ENCODE assay signal across 27 cellular contexts in the genomic region with DNA sequence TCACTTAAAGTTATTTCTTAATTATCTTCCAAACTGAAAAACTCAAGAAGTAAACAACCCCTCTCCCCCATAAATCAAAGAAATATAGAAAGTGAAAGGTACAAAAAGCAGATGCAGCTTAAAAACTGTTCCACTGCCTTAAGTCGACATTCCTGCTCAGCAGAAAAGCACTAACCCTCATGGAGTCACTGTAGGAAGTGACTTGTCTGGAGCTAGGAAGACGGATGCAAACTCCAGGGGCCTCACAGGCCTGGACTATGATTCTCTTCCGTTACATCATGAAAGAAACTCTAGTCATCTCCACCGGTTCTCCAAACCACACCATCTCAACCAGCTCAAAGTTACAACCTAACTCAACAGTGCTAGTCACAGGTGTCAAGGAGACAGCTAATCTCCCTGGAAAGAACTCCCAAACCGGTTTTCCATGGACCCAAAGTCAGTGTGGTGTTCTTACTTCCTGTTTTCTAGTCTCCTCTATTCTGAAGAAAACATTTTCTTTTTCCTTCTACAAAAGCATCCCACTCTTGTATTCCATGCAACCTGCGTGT.
"Had no signal": no experiment of that assay in that cellular context is flagged by ENCODE, and none has a peak within 500 bp of the region (broad histone marks: within the 10 kb centered on the region; RNA-seq: fewer than 3 reads in every experiment).

No MANE protein-coding gene starts in this region.

- H3K27ac Mint-ChIP-seq: activated naive CD8-positive, alpha-beta T cell treated with anti-CD3 and anti-CD28 coated beads for 36 hours; activated T-helper 2 cell treated with anti-CD3 and anti-CD28 coated beads, Interferon-gamma antibody, Interleukin-2, Interleukin-4, amounts not matched to agents 10 μg/mL and 5 μg/mL and 100 μg/mL, durations not matched to agents 14 hours and 24 hours and 36 hours; natural killer cell treated with Interleukin-12 subunit alpha and Interleukin-12 subunit beta and Interleukin-15 and Interleukin-18, amount 100 ng/mL, for 72 hours; stimulated activated memory B cell treated with anti-CD40 and anti-IgM and Interleukin-4, amounts not matched to agents 10 μg/mL and 1 μg/mL and 100 μg/mL, for 72 hours; T-helper 1 cell treated with Interleukin-12 subunit alpha and Interleukin-12 subunit beta and Interleukin-4 antibody, amounts not matched to agents 30 μg/mL and 1 μg/mL, for 36 hours had no signal

- H3K9me3 Mint-ChIP-seq: activated naive CD8-positive, alpha-beta T cell treated with anti-CD3 and anti-CD28 coated beads for 36 hours; activated T-cell treated with anti-CD3 and anti-CD28 coated beads, Interleukin-2, amount 50 U/mL, for 4 hours; activated T-helper 2 cell treated with anti-CD3 and anti-CD28 coated beads, Interferon-gamma antibody, Interleukin-2, Interleukin-4, amounts not matched to agents 10 μg/mL and 5 μg/mL and 100 μg/mL, durations not matched to agents 14 hours and 24 hours and 36 hours; natural killer cell treated with Interleukin-12 subunit alpha and Interleukin-12 subunit beta and Interleukin-15 and Interleukin-18, amount 100 ng/mL, for 72 hours; stimulated activated memory B cell treated with anti-CD40 and anti-IgM and Interleukin-4, amounts not matched to agents 10 μg/mL and 1 μg/mL and 100 μg/mL, for 72 hours; T-helper 1 cell treated with Interleukin-12 subunit alpha and Interleukin-12 subunit beta and Interleukin-4 antibody, amounts not matched to agents 30 μg/mL and 1 μg/mL, for 36 hours had no signal

- H3K4me3 ChIP-seq: lung, right lobe of liver, skin epidermis, stomach, suprapubic skin, tibial nerve had no signal

- H3K27ac ChIP-seq: epithelial cell of prostate, right lobe of liver, skin epidermis, stomach, suprapubic skin, tibial nerve had no signal

- ATAC-seq: activated T-cell treated with anti-CD3 and anti-CD28 coated beads, Interleukin-2, amount 50 U/mL, for 4 hours; left lobe of liver; natural killer cell treated with Interleukin-12 subunit alpha and Interleukin-12 subunit beta and Interleukin-15 and Interleukin-18, amount 100 ng/mL, for 72 hours; stimulated activated memory B cell treated with anti-CD40 and anti-IgM and Interleukin-4, amounts not matched to agents 10 μg/mL and 1 μg/mL and 100 μg/mL, for 72 hours had no signal

- H3K4me1 ChIP-seq: right lobe of liver, stomach, suprapubic skin, tibial nerve had no signal

- H3K4me1 Mint-ChIP-seq: activated naive CD8-positive, alpha-beta T cell treated with anti-CD3 and anti-CD28 coated beads for 36 hours; stimulated activated memory B cell treated with anti-CD40 and anti-IgM and Interleukin-4, amounts not matched to agents 10 μg/mL and 1 μg/mL and 100 μg/mL, for 72 hours had no signal

- H3K36me3 Mint-ChIP-seq: activated naive CD8-positive, alpha-beta T cell treated with anti-CD3 and anti-CD28 coated beads for 36 hours; natural killer cell treated with Interleukin-12 subunit alpha and Interleukin-12 subunit beta and Interleukin-15 and Interleukin-18, amount 100 ng/mL, for 72 hours; stimulated activated memory B cell treated with anti-CD40 and anti-IgM and Interleukin-4, amounts not matched to agents 10 μg/mL and 1 μg/mL and 100 μg/mL, for 72 hours had no signal

- H3K27me3 ChIP-seq: right lobe of liver, stomach, suprapubic skin, tibial nerve had no signal

- DNase-seq: activated CD4-positive, alpha-beta T cell treated with anti-CD3 and anti-CD28 coated beads for 4 hours; activated CD4-positive, alpha-beta T cell treated with anti-CD3 and anti-CD28 coated beads, Interleukin-2, amount 50 U/mL, for 48 hours; activated CD4-positive, CD25-positive, alpha-beta regulatory T cell; activated CD8-positive, alpha-beta memory T cell treated with anti-CD3 and anti-CD28 coated beads, Interleukin-2, amount 50 U/mL, for 48 hours; activated naive CD4-positive, alpha-beta T cell treated with Interleukin-2 at 50 U/mL for 16 hours; activated naive CD8-positive, alpha-beta T cell treated with anti-CD3 and anti-CD28 coated beads for 36 hours; activated T-cell treated with anti-CD3 and anti-CD28 coated beads, Interleukin-2, amount 50 U/mL, for 4 hours; amygdala; cortex of kidney; foreskin fibroblast; midbrain; occipital lobe; posterior cingulate gyrus; right lobe of liver; stimulated activated CD4-positive, alpha-beta T cell treated with anti-CD3 and anti-CD28 coated beads, Interleukin-15, amount 100 ng/mL, for 24 hours; stomach; T1000 had no signal

- H3K36me3 ChIP-seq: right lobe of liver, stomach, suprapubic skin, tibial nerve had no signal

- H3K9me3 ChIP-seq: right lobe of liver, stomach, suprapubic skin, tibial nerve had no signal

- H3K4me3 Mint-ChIP-seq: activated naive CD8-positive, alpha-beta T cell treated with anti-CD3 and anti-CD28 coated beads for 36 hours; activated T-cell treated with anti-CD3 and anti-CD28 coated beads, Interleukin-2, amount 50 U/mL, for 4 hours; natural killer cell treated with Interleukin-12 subunit alpha and Interleukin-12 subunit beta and Interleukin-15 and Interleukin-18, amount 100 ng/mL, for 72 hours; stimulated activated memory B cell treated with anti-CD40 and anti-IgM and Interleukin-4, amounts not matched to agents 10 μg/mL and 1 μg/mL and 100 μg/mL, for 72 hours; T-helper 1 cell treated with Interleukin-12 subunit alpha and Interleukin-12 subunit beta and Interleukin-4 antibody, amounts not matched to agents 30 μg/mL and 1 μg/mL, for 36 hours had no signal

- H3K27me3 Mint-ChIP-seq: activated naive CD8-positive, alpha-beta T cell treated with anti-CD3 and anti-CD28 coated beads for 36 hours; natural killer cell treated with Interleukin-12 subunit alpha and Interleukin-12 subunit beta and Interleukin-15 and Interleukin-18, amount 100 ng/mL, for 72 hours; stimulated activated memory B cell treated with anti-CD40 and anti-IgM and Interleukin-4, amounts not matched to agents 10 μg/mL and 1 μg/mL and 100 μg/mL, for 72 hours had no signal
